ENCODE assay signal across 8 cellular contexts in the genomic region with DNA sequence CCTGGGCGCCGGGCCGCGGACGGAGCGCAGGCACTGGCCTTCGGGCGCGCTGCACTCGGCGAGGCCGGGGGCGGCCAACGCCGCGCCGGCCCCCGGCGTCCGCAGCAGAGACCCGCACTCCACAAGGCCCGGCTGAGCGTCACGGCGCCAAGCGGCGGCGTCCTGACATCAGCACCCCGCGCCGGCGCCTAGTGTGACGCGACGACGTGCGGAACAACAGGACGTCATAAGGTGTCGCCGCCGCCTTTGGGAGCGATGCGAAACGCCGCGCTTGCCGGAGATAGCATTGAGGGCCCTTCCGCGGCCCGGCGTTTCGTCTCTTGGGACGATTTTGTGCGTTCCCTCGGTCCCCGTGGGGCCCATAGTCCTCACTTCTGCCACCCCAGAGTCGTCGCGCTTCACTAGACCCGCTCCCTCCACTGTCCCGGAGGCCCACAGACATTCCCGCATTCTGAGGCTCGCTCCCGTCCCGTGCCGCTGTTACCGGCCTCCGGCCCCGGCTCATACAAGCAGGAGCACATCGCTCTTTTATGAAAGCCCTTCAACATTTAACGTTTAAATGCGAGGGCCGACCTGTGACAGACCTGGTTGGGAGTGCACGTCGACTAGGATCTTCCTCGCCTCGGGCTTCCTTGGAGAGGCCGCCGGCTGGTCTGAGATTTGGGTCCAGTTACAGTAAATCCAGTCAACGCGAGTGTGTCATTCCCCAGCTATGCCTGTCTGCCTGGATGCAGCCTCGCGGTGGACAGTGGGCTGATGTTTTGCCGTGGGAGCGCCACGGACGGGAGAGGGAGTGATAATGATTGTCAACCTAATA. TPM values are rescaled to one million over a fixed set of nuclear protein-coding genes. Genes with fewer than 3 reads are reported as not detected.
DNase-seq lines count a peak whose midpoint lies in the region; ATAC-seq and TF ChIP-seq lines count a peak whose summit lies in the region.

A gene (minus strand): TSS at position 143 of the 817 bp plus-strand sequence. CDS start 306 bp downstream, outside the sequence.

- H3K9me3 ChIP-seq in RWPE2 (ENCODE audit: severe bottlenecking) (no peaks in the 10 kb centered on the region), stomach (no peaks in the 10 kb centered on the region)

- DNase-seq in Daoy (ENCODE audit: low read depth), result peak; percentile 96
- DNase-seq in GM23338 (ENCODE audit: low spot score), result peak; percentile 95
- peak; percentile 84 to 85 for DNase-seq in Kasumi-1 (lab: John Stamatoyannopoulos, UW)
- DNase-seq in RWPE2 (ENCODE audit: low spot score), result peak; percentile 92
- DNase-seq in activated effector memory CD4-positive, alpha-beta T cell treated with Interleukin-2 at 50 U/mL for 16 hours, result peak; percentile 86
- peak; percentile 80 for DNase-seq in fibroblast of the conjunctiva (ENCODE audit: low read depth)
- DNase-seq in neural crest cell (ENCODE audit: low read depth, low spot score), result peak; percentile 85
- peak; percentile 95 for DNase-seq in stomach

- peak within 1 kb of the TSS; percentile 98 for H2AFZ ChIP-seq in GM23338

- peak; percentile 62 for ATAC-seq in GM23338
- peak; percentile 56 for ATAC-seq in RWPE2 (ENCODE audit: low read depth)

- peak within 1 kb of the TSS; percentile 97 for H3K27ac ChIP-seq in GM23338 (ENCODE audit: low read depth)
- peak within 1 kb of the TSS; percentile 84 for H3K27ac ChIP-seq in RWPE2 (ENCODE audit: poor library complexity, severe bottlenecking)
- H3K27ac ChIP-seq in stomach, result peak within 1 kb of the TSS; percentile 98 to 100 (median 99)

- H3K4me1 Mint-ChIP-seq in GM23338, result peaks cover 9% of the 10 kb centered on the region
- peaks cover 20% of the 10 kb centered on the region for H3K4me1 Mint-ChIP-seq in neural crest cell

- peaks cover 18% of the 10 kb centered on the region for H4K20me1 ChIP-seq in GM23338 (replicated peaks; ENCODE audit: insufficient read depth)

- H3K27me3 ChIP-seq in GM23338 (ENCODE audit: insufficient read depth) (no peaks in the 10 kb centered on the region), RWPE2 (ENCODE audit: insufficient read depth, poor library complexity, severe bottlenecking) (no peaks in the 10 kb centered on the region), stomach (no peaks in the 10 kb centered on the region)

- TF ChIP-seq CTCF in GM23338 (conservative IDR thresholded peaks at IDR 0.05; ENCODE audit: low read depth in 2 of 2) (no peak), RWPE2 (IDR thresholded peaks at IDR 0.05; ENCODE audit: poor library complexity, severe bottlenecking) (no peak), neural crest cell (conservative IDR thresholded peaks at IDR 0.05) (no peak), stomach (IDR thresholded peaks at IDR 0.05) (no peak)

- H3K27me3 Mint-ChIP-seq in GM23338 (ENCODE audit: insufficient read depth, low read depth, poor library complexity) (peaks cover 20% of the 10 kb centered on the region), neural crest cell (ENCODE audit: low read depth) (peaks cover 18% of the 10 kb centered on the region)

- intact Hi-C loops in stomach (cut with DNase I; ENCODE audit: low total_unique reads), result no loop called here

- 0 out of 2 replicates have a peak, but pooled peaks cover 3% of the 10 kb centered on the region for H3K9me2 ChIP-seq in GM23338 (ENCODE audit: insufficient read depth)

- H3K9me3 Mint-ChIP-seq in GM23338 (peaks cover 6% of the 10 kb centered on the region; the same call in 1 of the 3 replicates), neural crest cell (no peaks in the 10 kb centered on the region)

- H3K4me1 ChIP-seq in GM23338 (ENCODE audit: insufficient read depth) (no peaks in the 10 kb centered on the region), RWPE2 (ENCODE audit: insufficient read depth, poor library complexity, severe bottlenecking) (peaks cover 8% of the 10 kb centered on the region), stomach (peaks cover 16 to 50% (median 42%) of the 10 kb centered on the region in 4 donors)

- 0 to 1% (median 1%) methylated on average over 23 to 87 of the region's 87 CpGs for WGBS in stomach, 5 donors

- H3F3A ChIP-seq in GM23338 (replicated peaks; ENCODE audit: low read depth), result peaks cover 14% of the 10 kb centered on the region; the same call in 1 of the 2 replicates

- H3K36me3 Mint-ChIP-seq in GM23338 (ENCODE audit: low read depth), result peaks cover 32% of the 10 kb centered on the region
- no peaks in the 10 kb centered on the region for H3K36me3 Mint-ChIP-seq in neural crest cell (ENCODE audit: low read depth)

- H3K79me2 ChIP-seq in GM23338 (replicated peaks; ENCODE audit: insufficient read depth), result peaks cover 44% of the 10 kb centered on the region

- peak within 1 kb of the TSS; percentile 73 for H3K4me3 ChIP-seq in GM23338
- H3K4me3 ChIP-seq in RWPE2 (ENCODE audit: severe bottlenecking), result peak within 1 kb of the TSS; percentile 99
- H3K4me3 ChIP-seq in stomach, result peak within 1 kb of the TSS; percentile 95 to 100 (median 98)

- TF ChIP-seq POLR2A in stomach (IDR thresholded peaks at IDR 0.05), result peak in 2 of 4 donors; percentile 92 to 96

- TF ChIP-seq EP300 in stomach (IDR thresholded peaks at IDR 0.05), result peak; percentile 19

- peaks cover 4% of the 10 kb centered on the region; the same call in 1 of the 2 replicates for H3K36me3 ChIP-seq in GM23338 (ENCODE audit: insufficient read depth)
- H3K36me3 ChIP-seq in RWPE2 (ENCODE audit: low read depth), result peaks cover 25% of the 10 kb centered on the region
- peaks cover 0 to 31% (median 18%) of the 10 kb centered on the region in 4 donors for H3K36me3 ChIP-seq in stomach

- peak within 1 kb of the TSS; percentile 99 for H3K27ac Mint-ChIP-seq in GM23338
- H3K27ac Mint-ChIP-seq in neural crest cell (ENCODE audit: unreplicated experiment), result peak within 1 kb of the TSS; percentile 98

- H3K4me2 ChIP-seq in GM23338, result peak within 1 kb of the TSS; percentile 98

- peak within 1 kb of the TSS; percentile 99 for H3K4me3 Mint-ChIP-seq in GM23338
- H3K4me3 Mint-ChIP-seq in neural crest cell, result peak within 1 kb of the TSS; percentile 96

TF ChIP-seq in GM23338, 12 proteins besides CTCF, POLR2A, EP300 and RAD21 (continues in another document):
- peak; percentile 88 for TF ChIP-seq POLR2AphosphoS5 (IDR thresholded peaks at IDR 0.05; ENCODE audit: low read depth)
- TF ChIP-seq CREB1 (CRISPR knock-in tag; IDR thresholded peaks at IDR 0.05; ENCODE audit: low read depth), result peak; percentile 100
- no peak for TF ChIP-seq JUNB (IDR thresholded peaks at IDR 0.05; ENCODE audit: unreplicated experiment)
- TF ChIP-seq, protein P1, sequence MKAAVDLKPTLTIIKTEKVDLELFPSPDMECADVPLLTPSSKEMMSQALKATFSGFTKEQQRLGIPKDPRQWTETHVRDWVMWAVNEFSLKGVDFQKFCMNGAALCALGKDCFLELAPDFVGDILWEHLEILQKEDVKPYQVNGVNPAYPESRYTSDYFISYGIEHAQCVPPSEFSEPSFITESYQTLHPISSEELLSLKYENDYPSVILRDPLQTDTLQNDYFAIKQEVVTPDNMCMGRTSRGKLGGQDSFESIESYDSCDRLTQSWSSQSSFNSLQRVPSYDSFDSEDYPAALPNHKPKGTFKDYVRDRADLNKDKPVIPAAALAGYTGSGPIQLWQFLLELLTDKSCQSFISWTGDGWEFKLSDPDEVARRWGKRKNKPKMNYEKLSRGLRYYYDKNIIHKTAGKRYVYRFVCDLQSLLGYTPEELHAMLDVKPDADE (IDR thresholded peaks at IDR 0.05), result peak; percentile 84
- TF ChIP-seq ZNF331 (CRISPR knock-in tag; IDR thresholded peaks at IDR 0.05; ENCODE audit: low read depth), result no peak
- TF ChIP-seq NANOG (IDR thresholded peaks at IDR 0.05; ENCODE audit: borderline replicate concordance), result no peak

RNA-seq across cellular contexts. Expression of the gene that starts here (rescaled TPM):
- total RNA-seq in Daoy (2014; rRNA removed; shearing (Covaris generic)), result 67.3 and 71.3 TPM in 2 replicates
- total RNA-seq in GM23338 (2014; rRNA removed; shearing (Covaris generic)), result 148 and 163 TPM in 2 replicates
- 244 and 248 TPM in 2 replicates for polyA plus RNA-seq in GM23338 (2016; fragmentation: Nextera tagmentation; extraction: Ambion mirVana)
- total RNA-seq in neural crest cell, result 132 and 134 TPM in 2 replicates
- 100 to 1,000 TPM in 1 of 5 donors, 10 to 100 TPM in 4; 45.7 to 215 (median 85.9) TPM for total RNA-seq in stomach
- 100 to 1,000 TPM in 2 of 3 donors, 10 to 100 TPM in 1; 85.0 to 135 (median 108) TPM for polyA plus RNA-seq in stomach

Comparison
In these comparisons a context has a peak if more than half of its experiments do, and no peak if none do; other contexts are left out.
1. Peak in every context shown above with its lines: DNase-seq, ATAC-seq, H3K4me3 ChIP-seq and H3K27ac ChIP-seq.